ENCODE assay signal across 9 cellular contexts in the genomic region with DNA sequence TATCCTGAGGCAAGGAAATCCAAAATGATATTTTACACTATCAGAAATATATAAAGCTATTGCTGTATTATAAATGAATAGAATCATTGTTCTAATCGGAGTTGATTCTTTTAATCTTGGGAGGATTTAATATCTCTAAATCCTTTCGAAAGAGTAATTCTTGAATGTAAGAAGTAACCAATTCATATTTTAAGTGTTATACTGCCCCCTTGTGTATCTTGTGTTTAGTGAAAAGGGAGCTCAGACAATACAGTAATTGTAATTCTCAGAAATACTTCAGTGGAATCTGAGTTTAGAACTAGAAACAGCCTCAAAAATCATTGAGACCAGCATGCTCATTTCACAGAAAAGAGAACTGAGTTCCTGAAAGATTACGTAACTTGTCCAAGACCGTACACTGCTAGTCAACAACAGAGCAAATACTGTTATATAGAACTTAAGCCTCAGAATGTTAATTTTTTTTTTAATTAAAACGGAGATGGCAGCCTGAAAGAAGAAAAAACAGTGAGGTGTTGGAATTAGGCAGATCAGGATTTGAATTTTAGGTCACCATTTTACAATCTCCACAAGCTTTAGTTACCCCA. TPM values are rescaled to one million over a fixed set of nuclear protein-coding genes. Genes with fewer than 3 reads are reported as not detected.
DNase-seq lines count a peak whose midpoint lies in the region; TF ChIP-seq lines count a peak whose summit lies in the region.
"Had no signal": no experiment of that assay in that cellular context is flagged by ENCODE, and none has a peak within 500 bp of the region (broad histone marks: within the 10 kb centered on the region; RNA-seq: fewer than 3 reads in every experiment).

No MANE protein-coding gene starts in this region.

- H3K9ac ChIP-seq in GM23248, result no peak overlapping the region
- H3K9ac ChIP-seq in neural progenitor cell, result no peak overlapping the region

- no peaks in the 10 kb centered on the region for H3K79me2 ChIP-seq in GM23248 (ENCODE audit: insufficient read depth)
- peaks cover 10% of the 10 kb centered on the region for H3K79me2 ChIP-seq in neural progenitor cell (ENCODE audit: low read depth)

- DNase-seq in DMS114 treated with DMSO at 0.1 percent for 48 hours (lab: John Stamatoyannopoulos, UW; ENCODE audit: unreplicated experiment), result peak; percentile 63
- peak; percentile 76 for DNase-seq in GM23248
- peak; percentile 62 for DNase-seq in NCI-H1092 treated with DMSO at 0.1 percent for 48 hours (lab: John Stamatoyannopoulos, UW)
- peak; percentile 86 for DNase-seq in SK-MEL-5 (ENCODE audit: low read depth, low spot score)
- DNase-seq in fibroblast of gingiva (ENCODE audit: low read depth), result peak; percentile 45
- peak; percentile 82 for DNase-seq in neural progenitor cell (ENCODE audit: low spot score)
- DNase-seq in retina, result no peak
- no peak for DNase-seq in T1000 (lab: John Stamatoyannopoulos, UW)

- H3K4me1 Mint-ChIP-seq in neural progenitor cell, result peaks cover 47% of the 10 kb centered on the region

- H3K9me3 Mint-ChIP-seq in neural progenitor cell, result no peaks in the 10 kb centered on the region

- no peak overlapping the region for H2AFZ ChIP-seq in GM23248
- H2AFZ ChIP-seq in neural progenitor cell (replicated peaks), result no peak overlapping the region

- no peaks in the 10 kb centered on the region for H4K20me1 ChIP-seq in GM23248 (ENCODE audit: insufficient read depth)
- peaks cover 8% of the 10 kb centered on the region for H4K20me1 ChIP-seq in neural progenitor cell (ENCODE audit: low read depth)

- H3K4me3 ChIP-seq in GM23248 (no peak overlapping the region), neural progenitor cell (no peak overlapping the region)
- H3K4me3 ChIP-seq: SJCRH30 had no signal

- H3K27me3 Mint-ChIP-seq in neural progenitor cell (ENCODE audit: insufficient read depth, low read depth), result no peaks in the 10 kb centered on the region

- H3K27ac ChIP-seq in GM23248 (no peak overlapping the region), neural progenitor cell (no peak overlapping the region)
- H3K27ac ChIP-seq: SJCRH30 had no signal

- no peaks in the 10 kb centered on the region for H3K9me2 ChIP-seq in GM23248 (ENCODE audit: insufficient read depth)

- peak; percentile 89 for TF ChIP-seq CTCF in neural progenitor cell (IDR thresholded peaks at IDR 0.05)

- 3 to 5% methylated on average over 5 of the region's 5 CpGs for whole genome bisulfite sequencing in GM23248 (ENCODE audit: low coverage in 1 of 2, low lambda C conversion rate in 2 of 2, missing lambda C conversion rate in 2 of 2), 2 experiments

- in situ Hi-C loops in GM23248 (cut with MboI), result loop anchor here (10.0 kb wide), 1 partner anchor 337 kb away; no protein-coding TSS in a partner anchor
- in situ Hi-C loops in SK-MEL-5 (cut with HindIII; ENCODE audit: low pct_unique_long_range_greater_than_20kb, low sequenced_read_pairs), result no loop called here

- H3K4me3 Mint-ChIP-seq in neural progenitor cell, result no peak overlapping the region

- H3F3A ChIP-seq in GM23248 (ENCODE audit: insufficient read depth), result no peaks in the 10 kb centered on the region
- peaks cover 16% of the 10 kb centered on the region for H3F3A ChIP-seq in neural progenitor cell (ENCODE audit: low read depth)

- H3K36me3 ChIP-seq in GM23248 (ENCODE audit: low read depth) (no peaks in the 10 kb centered on the region), neural progenitor cell (no peaks in the 10 kb centered on the region)
- H3K36me3 ChIP-seq: SJCRH30 had no signal

- no peaks in the 10 kb centered on the region for H3K9me3 ChIP-seq in GM23248 (ENCODE audit: low read depth)
- H3K9me3 ChIP-seq in neural progenitor cell (ENCODE audit: low read depth), result no peaks in the 10 kb centered on the region
- H3K9me3 ChIP-seq: SJCRH30 had no signal

- no peaks in the 10 kb centered on the region for H3K27me3 ChIP-seq in GM23248 (replicated peaks; ENCODE audit: insufficient read depth)
- H3K27me3 ChIP-seq in neural progenitor cell, result no peaks in the 10 kb centered on the region
- H3K27me3 ChIP-seq: SJCRH30 had no signal

- peaks cover 20% of the 10 kb centered on the region for H3K36me3 Mint-ChIP-seq in neural progenitor cell

- H3K4me2 ChIP-seq in GM23248 (ENCODE audit: unreplicated experiment) (no peak overlapping the region), neural progenitor cell (no peak overlapping the region)

- H3K4me1 ChIP-seq in GM23248 (ENCODE audit: insufficient read depth), result 0 out of 2 replicates have a peak, but pooled peaks cover 4% of the 10 kb centered on the region
- H3K4me1 ChIP-seq in neural progenitor cell, result peaks cover 18% of the 10 kb centered on the region
- H3K4me1 ChIP-seq: SJCRH30 had no signal

- H3K27ac Mint-ChIP-seq in neural progenitor cell, result no peak overlapping the region

RNA-seq across cellular contexts. Expression of a gene that starts 42.9 kb away (rescaled TPM):
- total RNA-seq in GM23248 (2014; rRNA removed; shearing (Covaris generic)), result under 0.01 TPM in 1 of 2 replicates, not detected in the other
- polyA plus RNA-seq in GM23248 (2016; fragmentation: Nextera tagmentation; extraction: Ambion mirVana), result not detected in 2 replicates
- 0.26 and 0.35 TPM in 2 replicates for total RNA-seq in SK-MEL-5 (2014; rRNA removed; shearing (Covaris generic))
- 0.23 and 0.38 TPM in 2 replicates for polyA plus RNA-seq in SK-MEL-5 (2015; cell fraction: cytosol; rRNA removed)
- 0.74 and 2.0 TPM in 2 replicates for polyA plus RNA-seq in SK-MEL-5 (2015; cell fraction: nucleus; rRNA removed)
- total RNA-seq in neural progenitor cell (ENCODE audit: low replicate concordance), result 28.8 and 32.0 TPM in 2 replicates

Comparison
In these comparisons a context has a peak if more than half of its experiments do, and no peak if none do; other contexts are left out.
1. DNase-seq: peak in DMS114 treated with DMSO at 0.1 percent for 48 hours (single experiment), GM23248 (single experiment), NCI-H1092 treated with DMSO at 0.1 percent for 48 hours (single experiment), SK-MEL-5 (single experiment), fibroblast of gingiva (single experiment) and neural progenitor cell (single experiment); none in retina (single experiment) and T1000 (single experiment).
2. RNA of a gene that starts 42.9 kb away (total RNA-seq): 28.8 to 32.0 TPM in neural progenitor cell; 0.26 to 0.35 TPM in SK-MEL-5 and under 0.01 TPM in GM23248; every median in the first group is over 10 times any median in the second.